Comparison of ENCODE assay signal across 8 cellular contexts in genomic region chr17:28710948-28711722, GRCh38. TPM values are rescaled to one million over a fixed set of nuclear protein-coding genes. Genes with fewer than 3 reads are reported as not detected.
DNase-seq lines count a peak whose midpoint lies in the region; ATAC-seq and TF ChIP-seq lines count a peak whose summit lies in the region.

No MANE protein-coding gene starts in this region.

- no peaks in the 10 kb centered on the region for H3K9me3 ChIP-seq in CD8-positive, alpha-beta T cell (ENCODE audit: low read length)
- no peaks in the 10 kb centered on the region for H3K9me3 ChIP-seq in NT2/D1 (ENCODE audit: insufficient read depth, low read length)

- peak overlapping the region; percentile 76 for H3K27ac ChIP-seq in CD8-positive, alpha-beta T cell (ENCODE audit: low read depth, low read length)

- peaks cover 16% of the 10 kb centered on the region for H3K4me1 ChIP-seq in CD8-positive, alpha-beta T cell (ENCODE audit: insufficient read depth, low read length)
- peaks cover 22% of the 10 kb centered on the region for H3K4me1 ChIP-seq in NT2/D1 (ENCODE audit: insufficient read depth, insufficient read length)

- no peaks in the 10 kb centered on the region for H3K27me3 ChIP-seq in CD8-positive, alpha-beta T cell (ENCODE audit: insufficient read depth, low read length)
- H3K27me3 ChIP-seq in NT2/D1 (ENCODE audit: insufficient read depth, insufficient read length), result no peaks in the 10 kb centered on the region

- peak; percentile 77 to 90 (median 89) for DNase-seq in CD8-positive, alpha-beta T cell
- DNase-seq in HT1080 (ENCODE audit: low read depth) (peak; percentile 88), NT2/D1 (ENCODE audit: low read depth, low spot score) (peak; percentile 80), endothelial cell (ENCODE audit: low spot score) (peak; percentile 97), mesothelial cell of epicardium (ENCODE audit: low spot score in 2 of 2, unreplicated experiment in 2 of 2) (peak; percentile 87 to 96)
- DNase-seq in activated CD8-positive, alpha-beta memory T cell treated with anti-CD3 and anti-CD28 coated beads, Interleukin-2, amount 50 U/mL, for 48 hours, result peak; percentile 97
- DNase-seq in stimulated activated CD8-positive, alpha-beta memory T cell treated with anti-CD3 and anti-CD28 coated beads, Interleukin-15, amount 100 ng/mL, for 4 hours (ENCODE audit: low read depth in 2 of 2), result peak; percentile 74 to 75

- CTCF ChIA-PET in CD8-positive, alpha-beta T cell (lab: Charles Lee), result interaction anchor here (1.1 to 3.3 kb wide), 5 partner anchors 9 to 39 kb away, joined by 3 to 17 read pairs (median 5); partner anchors contain the start of genes RPL23A, TLCD1 and TRAF4

- H3K36me3 Mint-ChIP-seq in CD8-positive, alpha-beta T cell, result peaks cover 2% of the 10 kb centered on the region
- peaks cover 26% of the 10 kb centered on the region for H3K36me3 Mint-ChIP-seq in endothelial cell (ENCODE audit: low read depth, unreplicated experiment)
- H3K36me3 Mint-ChIP-seq in mesothelial cell of epicardium, result peaks cover 18% of the 10 kb centered on the region

- peak; percentile 92 for ATAC-seq in CD8-positive, alpha-beta T cell
- ATAC-seq in GM19455 (IDR thresholded peaks at IDR 0.05; ENCODE audit: unreplicated experiment), result peak; percentile 74

- peaks cover 17% of the 10 kb centered on the region for H3K4me1 Mint-ChIP-seq in CD8-positive, alpha-beta T cell (ENCODE audit: low read depth)
- peaks cover 17% of the 10 kb centered on the region for H3K4me1 Mint-ChIP-seq in endothelial cell (ENCODE audit: unreplicated experiment)
- peaks cover 31% of the 10 kb centered on the region for H3K4me1 Mint-ChIP-seq in mesothelial cell of epicardium

- TF ChIP-seq CTCF in CD8-positive, alpha-beta T cell (IDR thresholded peaks at IDR 0.05), result no peak
- TF ChIP-seq CTCF in endothelial cell (IDR thresholded peaks at IDR 0.05; ENCODE audit: unreplicated experiment), result no peak
- TF ChIP-seq CTCF in mesothelial cell of epicardium (IDR thresholded peaks at IDR 0.05; ENCODE audit: unreplicated experiment), result no peak

- peak overlapping the region; percentile 89 for H3K4me3 ChIP-seq in CD8-positive, alpha-beta T cell (ENCODE audit: low read depth, low read length)
- peak overlapping the region; percentile 67 for H3K4me3 ChIP-seq in NT2/D1 (ENCODE audit: insufficient read length, low read depth)

- no peaks in the 10 kb centered on the region for H3K9me3 Mint-ChIP-seq in CD8-positive, alpha-beta T cell
- H3K9me3 Mint-ChIP-seq in endothelial cell (ENCODE audit: unreplicated experiment), result no peaks in the 10 kb centered on the region
- no peaks in the 10 kb centered on the region for H3K9me3 Mint-ChIP-seq in mesothelial cell of epicardium

- H3K4me3 Mint-ChIP-seq in CD8-positive, alpha-beta T cell, result peak overlapping the region; percentile 89
- peak overlapping the region; percentile 97 for H3K4me3 Mint-ChIP-seq in endothelial cell (ENCODE audit: unreplicated experiment)
- H3K4me3 Mint-ChIP-seq in mesothelial cell of epicardium, result peak overlapping the region; percentile 83

- H3K36me3 ChIP-seq in CD8-positive, alpha-beta T cell (ENCODE audit: insufficient read depth, low read length), result no peaks in the 10 kb centered on the region
- peaks cover 44% of the 10 kb centered on the region for H3K36me3 ChIP-seq in NT2/D1 (ENCODE audit: insufficient read depth, insufficient read length, low read length)

- POLR2A ChIA-PET in CD8-positive, alpha-beta T cell (lab: Charles Lee), result interaction anchor here (0.7 to 4.3 kb wide), 16 partner anchors 9 to 354 kb away, joined by 3 to 40 read pairs (median 3); partner anchors contain the start of genes ALDOC, BLTP2, POLDIP2 and RPL23A

- intact Hi-C loops in CD8-positive, alpha-beta T cell (cut with DNase I, micrococcal nuclease), result loop anchor here (1.0 to 10.0 kb wide), 9 partner anchors 8 to 584 kb away; partner anchors contain the start of genes BLTP2 (in 2 of the 2), RPL23A (in 2 of the 2), ALDOC (in 1 of the 2) and NUFIP2 (in 1 of the 2)

- H3K9ac ChIP-seq in NT2/D1 (ENCODE audit: insufficient read length, low read depth), result peak overlapping the region; percentile 97

- H3K27me3 Mint-ChIP-seq in CD8-positive, alpha-beta T cell (ENCODE audit: low read depth), result peaks cover 14% of the 10 kb centered on the region
- peaks cover 23% of the 10 kb centered on the region for H3K27me3 Mint-ChIP-seq in endothelial cell (ENCODE audit: unreplicated experiment)
- no peaks in the 10 kb centered on the region for H3K27me3 Mint-ChIP-seq in mesothelial cell of epicardium (ENCODE audit: low read depth)

- H3K27ac Mint-ChIP-seq in CD8-positive, alpha-beta T cell, result peak overlapping the region; percentile 91
- H3K27ac Mint-ChIP-seq in endothelial cell (ENCODE audit: unreplicated experiment) (peak overlapping the region; percentile 98), mesothelial cell of epicardium (peak overlapping the region; percentile 99)

RNA-seq across cellular contexts. Expression of gene PROCA1, which starts 0.6 kb away (rescaled TPM):
- total RNA-seq in CD8-positive, alpha-beta T cell, result 1 to 10 TPM; 2.0 to 2.8 TPM
- 0.80 and 1.3 TPM in 2 replicates for total RNA-seq in HT1080 (2014; rRNA removed; shearing (Covaris generic))
- 0.87 and 2.6 TPM in 2 replicates for polyA plus RNA-seq in HT1080 (2015; cell fraction: cytosol; rRNA removed)
- 6.4 and 10.7 TPM in 2 replicates for polyA plus RNA-seq in HT1080 (2015; cell fraction: nucleus; rRNA removed)
- total RNA-seq in endothelial cell (ENCODE audit: unreplicated experiment) (12.0 TPM), mesothelial cell of epicardium (9.2 to 11.7 TPM (median 10.4 TPM) in 3 replicates)

RNA-seq across cellular contexts. Expression of gene RAB34, which starts 6.5 kb away (rescaled TPM):
- 10 to 100 TPM; 13.9 to 14.1 TPM for total RNA-seq in CD8-positive, alpha-beta T cell
- 134 and 141 TPM in 2 replicates for total RNA-seq in HT1080 (2014; rRNA removed; shearing (Covaris generic))
- polyA plus RNA-seq in HT1080 (2015; cell fraction: cytosol; rRNA removed), result 101 and 118 TPM in 2 replicates
- 99.2 and 100 TPM in 2 replicates for polyA plus RNA-seq in HT1080 (2015; cell fraction: nucleus; rRNA removed)
- total RNA-seq in endothelial cell (ENCODE audit: unreplicated experiment), result 72.0 TPM
- total RNA-seq in mesothelial cell of epicardium, result 172 to 181 TPM (median 178 TPM) in 3 replicates

RNA-seq across cellular contexts. Expression of gene RPL23A, which starts 8.7 kb away (rescaled TPM):
- total RNA-seq in CD8-positive, alpha-beta T cell, result 1,000 to 10,000 TPM; 3,569 to 3,587 TPM
- total RNA-seq in HT1080 (2014; rRNA removed; shearing (Covaris generic)), result 1,148 and 1,282 TPM in 2 replicates
- polyA plus RNA-seq in HT1080 (2015; cell fraction: cytosol; rRNA removed), result 724 and 1,100 TPM in 2 replicates
- polyA plus RNA-seq in HT1080 (2015; cell fraction: nucleus; rRNA removed), result 303 and 340 TPM in 2 replicates
- total RNA-seq in endothelial cell (ENCODE audit: unreplicated experiment) (1,525 TPM), mesothelial cell of epicardium (1,669 to 1,804 TPM (median 1,792 TPM) in 3 replicates)

RNA-seq across cellular contexts. Expression of gene TLCD1, which starts 14.9 kb away (rescaled TPM):
- 1 to 10 TPM in 1 of 2 experiments, under 1 TPM in 1; 0.73 to 1.1 TPM for total RNA-seq in CD8-positive, alpha-beta T cell
- total RNA-seq in HT1080 (2014; rRNA removed; shearing (Covaris generic)), result 28.8 and 29.9 TPM in 2 replicates
- polyA plus RNA-seq in HT1080 (2015; cell fraction: cytosol; rRNA removed), result 26.7 and 33.6 TPM in 2 replicates
- 8.7 and 10.0 TPM in 2 replicates for polyA plus RNA-seq in HT1080 (2015; cell fraction: nucleus; rRNA removed)
- total RNA-seq in endothelial cell (ENCODE audit: unreplicated experiment) (2.4 TPM), mesothelial cell of epicardium (2.3 to 3.8 TPM (median 3.3 TPM) in 3 replicates)

RNA-seq across cellular contexts. Expression of gene NEK8, which starts 17.5 kb away (rescaled TPM):
- 1 to 10 TPM; 3.4 to 3.6 TPM for total RNA-seq in CD8-positive, alpha-beta T cell
- 3.2 and 4.5 TPM in 2 replicates for total RNA-seq in HT1080 (2014; rRNA removed; shearing (Covaris generic))
- 2.0 and 2.3 TPM in 2 replicates for polyA plus RNA-seq in HT1080 (2015; cell fraction: cytosol; rRNA removed)
- polyA plus RNA-seq in HT1080 (2015; cell fraction: nucleus; rRNA removed), result 7.7 and 8.1 TPM in 2 replicates
- total RNA-seq in endothelial cell (ENCODE audit: unreplicated experiment), result 6.7 TPM
- total RNA-seq in mesothelial cell of epicardium, result 5.2 to 7.6 TPM (median 5.9 TPM) in 3 replicates

Comparison
In these comparisons a context has a peak if more than half of its experiments do, and no peak if none do; other contexts are left out.
1. Peak in every context shown above with its lines: DNase-seq, ATAC-seq, H3K4me3 ChIP-seq and H3K27ac ChIP-seq.